10 cellular contexts compared by ENCODE assay signal in the genomic region with DNA sequence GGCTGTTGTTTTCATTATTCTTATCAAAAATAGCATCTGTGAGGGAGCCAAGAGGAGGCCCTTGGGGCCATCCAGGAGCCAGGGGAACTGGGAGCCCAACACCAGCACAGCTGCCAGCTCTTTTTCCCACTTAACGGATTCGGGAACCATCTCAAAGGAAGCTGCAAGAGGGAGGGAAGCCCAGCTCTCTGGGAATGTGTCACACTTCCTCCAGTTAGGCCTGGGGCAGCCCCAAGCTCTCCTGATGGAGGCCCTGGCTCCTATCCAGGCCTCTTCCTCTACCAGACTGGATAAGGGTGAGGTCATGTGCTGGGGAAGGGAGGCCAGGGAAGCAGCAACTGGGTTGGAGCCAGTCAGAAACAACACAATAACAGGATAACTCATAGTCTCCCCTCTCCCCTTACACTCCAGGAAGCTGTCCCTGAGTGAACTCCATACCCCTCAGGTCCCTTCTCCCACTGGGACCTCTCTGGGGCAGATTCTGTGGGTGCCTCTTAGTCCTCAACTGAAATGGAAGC. TPM values are rescaled to one million over a fixed set of nuclear protein-coding genes. Genes with fewer than 3 reads are reported as not detected.
DNase-seq lines count a peak whose midpoint lies in the region; ATAC-seq and TF ChIP-seq lines count a peak whose summit lies in the region.
"Had no signal": no experiment of that assay in that cellular context is flagged by ENCODE, and none has a peak within 500 bp of the region (broad histone marks: within the 10 kb centered on the region; RNA-seq: fewer than 3 reads in every experiment).

No MANE protein-coding gene starts in this region.

- H3K9me3 ChIP-seq in heart right ventricle (no peaks in the 10 kb centered on the region), upper lobe of right lung (no peaks in the 10 kb centered on the region)

- WGBS in heart right ventricle, 2 donors: 32 to 56% methylated on average over 2 of the region's 2 CpGs

- H3K4me1 Mint-ChIP-seq in activated naive CD8-positive, alpha-beta T cell treated with anti-CD3 and anti-CD28 coated beads, Interleukin-2, amount 50 U/mL, for 24 hours: peaks cover 79% of the 10 kb centered on the region
- peaks cover 50% of the 10 kb centered on the region for H3K4me1 Mint-ChIP-seq in activated naive CD8-positive, alpha-beta T cell treated with anti-CD3 and anti-CD28 coated beads for 36 hours
- peaks cover 82% of the 10 kb centered on the region for H3K4me1 Mint-ChIP-seq in activated T-helper 1 cell treated with anti-CD3 and anti-CD28 coated beads, Interleukin-12 subunit alpha, Interleukin-12 subunit beta, Interleukin-2, Interleukin-4 antibody, amounts not matched to agents 30 ng/mL and 10 ng/mL and 1 ng/mL, durations not matched to agents 14 hours and 24 hours and 36 hours (ENCODE audit: low read depth)

- no peak for DNase-seq in activated naive CD8-positive, alpha-beta T cell treated with anti-CD3 and anti-CD28 coated beads, Interleukin-2, amount 50 U/mL, for 24 hours
- DNase-seq in activated naive CD8-positive, alpha-beta T cell treated with anti-CD3 and anti-CD28 coated beads for 36 hours: no peak
- DNase-seq in activated T-helper 1 cell treated with anti-CD3 and anti-CD28 coated beads, Interleukin-12 subunit alpha, Interleukin-12 subunit beta, Interleukin-2, Interleukin-4 antibody, amounts not matched to agents 30 ng/mL and 10 ng/mL and 1 ng/mL, durations not matched to agents 14 hours and 24 hours and 36 hours (ENCODE audit: low spot score): no peak
- DNase-seq in heart right ventricle (peak; percentile 67 to 85), upper lobe of right lung (no peak), GM19238 (ENCODE audit: insufficient read length, low spot score) (no peak)
- DNase-seq: CD8-positive, alpha-beta T cell had no signal

- H3K36me3 Mint-ChIP-seq in activated naive CD8-positive, alpha-beta T cell treated with anti-CD3 and anti-CD28 coated beads, Interleukin-2, amount 50 U/mL, for 24 hours (ENCODE audit: low read depth): peaks cover 6% of the 10 kb centered on the region
- H3K36me3 Mint-ChIP-seq in activated naive CD8-positive, alpha-beta T cell treated with anti-CD3 and anti-CD28 coated beads for 36 hours: peaks cover 5% of the 10 kb centered on the region
- peaks cover 24% of the 10 kb centered on the region for H3K36me3 Mint-ChIP-seq in activated T-helper 1 cell treated with anti-CD3 and anti-CD28 coated beads, Interleukin-12 subunit alpha, Interleukin-12 subunit beta, Interleukin-2, Interleukin-4 antibody, amounts not matched to agents 30 ng/mL and 10 ng/mL and 1 ng/mL, durations not matched to agents 14 hours and 24 hours and 36 hours (ENCODE audit: low read depth)
- H3K36me3 Mint-ChIP-seq: CD8-positive, alpha-beta T cell had no signal

- TF ChIP-seq CTCF in heart right ventricle (IDR thresholded peaks at IDR 0.05) (no peak), upper lobe of right lung (IDR thresholded peaks at IDR 0.05) (no peak)

- H3K27me3 ChIP-seq in heart right ventricle: no peaks in the 10 kb centered on the region
- no peaks in the 10 kb centered on the region for H3K27me3 ChIP-seq in upper lobe of right lung

- H3K9me3 Mint-ChIP-seq in activated naive CD8-positive, alpha-beta T cell treated with anti-CD3 and anti-CD28 coated beads, Interleukin-2, amount 50 U/mL, for 24 hours: no peaks in the 10 kb centered on the region
- peaks cover 4% of the 10 kb centered on the region for H3K9me3 Mint-ChIP-seq in activated naive CD8-positive, alpha-beta T cell treated with anti-CD3 and anti-CD28 coated beads for 36 hours
- H3K9me3 Mint-ChIP-seq in activated T-helper 1 cell treated with anti-CD3 and anti-CD28 coated beads, Interleukin-12 subunit alpha, Interleukin-12 subunit beta, Interleukin-2, Interleukin-4 antibody, amounts not matched to agents 30 ng/mL and 10 ng/mL and 1 ng/mL, durations not matched to agents 14 hours and 24 hours and 36 hours: peaks cover 16% of the 10 kb centered on the region
- H3K9me3 Mint-ChIP-seq: CD8-positive, alpha-beta T cell had no signal

- ATAC-seq in activated naive CD8-positive, alpha-beta T cell treated with anti-CD3 and anti-CD28 coated beads, Interleukin-2, amount 50 U/mL, for 24 hours: no peak
- ATAC-seq in heart right ventricle: peak; percentile 90 to 97 (median 96)
- ATAC-seq in upper lobe of right lung: peak; percentile 70
- ATAC-seq in HG03108 (IDR thresholded peaks at IDR 0.05; ENCODE audit: unreplicated experiment): no peak
- ATAC-seq in HG03457 (IDR thresholded peaks at IDR 0.05; ENCODE audit: unreplicated experiment): no peak
- ATAC-seq: CD8-positive, alpha-beta T cell had no signal

- H3K4me3 ChIP-seq in heart right ventricle (no peak overlapping the region), upper lobe of right lung (no peak overlapping the region)

- intact Hi-C loops in activated T-helper 1 cell treated with anti-CD3 and anti-CD28 coated beads, Interleukin-12 subunit alpha, Interleukin-12 subunit beta, Interleukin-2, Interleukin-4 antibody, amounts not matched to agents 30 ng/mL and 10 ng/mL and 1 ng/mL, durations not matched to agents 14 hours and 24 hours and 36 hours (cut with micrococcal nuclease): no loop called here
- intact Hi-C loops in heart right ventricle (cut with DNase I) (no loop called here), upper lobe of right lung (cut with DNase I) (no loop called here)

- H3K36me3 ChIP-seq in heart right ventricle: no peaks in the 10 kb centered on the region
- no peaks in the 10 kb centered on the region for H3K36me3 ChIP-seq in upper lobe of right lung

- H3K27me3 Mint-ChIP-seq in activated naive CD8-positive, alpha-beta T cell treated with anti-CD3 and anti-CD28 coated beads, Interleukin-2, amount 50 U/mL, for 24 hours: no peaks in the 10 kb centered on the region
- no peaks in the 10 kb centered on the region for H3K27me3 Mint-ChIP-seq in activated naive CD8-positive, alpha-beta T cell treated with anti-CD3 and anti-CD28 coated beads for 36 hours
- H3K27me3 Mint-ChIP-seq in activated T-helper 1 cell treated with anti-CD3 and anti-CD28 coated beads, Interleukin-12 subunit alpha, Interleukin-12 subunit beta, Interleukin-2, Interleukin-4 antibody, amounts not matched to agents 30 ng/mL and 10 ng/mL and 1 ng/mL, durations not matched to agents 14 hours and 24 hours and 36 hours (ENCODE audit: insufficient read depth): no peaks in the 10 kb centered on the region

- H3K27ac Mint-ChIP-seq in activated naive CD8-positive, alpha-beta T cell treated with anti-CD3 and anti-CD28 coated beads, Interleukin-2, amount 50 U/mL, for 24 hours: peak overlapping the region; percentile 5
- no peak overlapping the region for H3K27ac Mint-ChIP-seq in activated naive CD8-positive, alpha-beta T cell treated with anti-CD3 and anti-CD28 coated beads for 36 hours
- peak overlapping the region; percentile 64 for H3K27ac Mint-ChIP-seq in activated T-helper 1 cell treated with anti-CD3 and anti-CD28 coated beads, Interleukin-12 subunit alpha, Interleukin-12 subunit beta, Interleukin-2, Interleukin-4 antibody, amounts not matched to agents 30 ng/mL and 10 ng/mL and 1 ng/mL, durations not matched to agents 14 hours and 24 hours and 36 hours
- H3K27ac Mint-ChIP-seq: CD8-positive, alpha-beta T cell had no signal

- no peak overlapping the region for H3K4me3 Mint-ChIP-seq in activated naive CD8-positive, alpha-beta T cell treated with anti-CD3 and anti-CD28 coated beads, Interleukin-2, amount 50 U/mL, for 24 hours
- no peak overlapping the region for H3K4me3 Mint-ChIP-seq in activated naive CD8-positive, alpha-beta T cell treated with anti-CD3 and anti-CD28 coated beads for 36 hours
- H3K4me3 Mint-ChIP-seq in activated T-helper 1 cell treated with anti-CD3 and anti-CD28 coated beads, Interleukin-12 subunit alpha, Interleukin-12 subunit beta, Interleukin-2, Interleukin-4 antibody, amounts not matched to agents 30 ng/mL and 10 ng/mL and 1 ng/mL, durations not matched to agents 14 hours and 24 hours and 36 hours: no peak overlapping the region
- H3K4me3 Mint-ChIP-seq: CD8-positive, alpha-beta T cell had no signal

- H3K27ac ChIP-seq in heart right ventricle: peak overlapping the region in 8 of 10 donors; percentile 2 to 74 (median 58)
- H3K27ac ChIP-seq in upper lobe of right lung: no peak overlapping the region

- H3K4me1 ChIP-seq in heart right ventricle (peaks cover 0 to 35% (median 22%) of the 10 kb centered on the region in 9 donors), upper lobe of right lung (peaks cover 7% of the 10 kb centered on the region)

RNA-seq across cellular contexts. Expression of gene CSF2, which starts 12.7 kb away (rescaled TPM):
- total RNA-seq in activated naive CD8-positive, alpha-beta T cell treated with anti-CD3 and anti-CD28 coated beads for 36 hours: 100 to 1,000 TPM; 103 to 107 TPM
- total RNA-seq in activated T-helper 1 cell treated with anti-CD3 and anti-CD28 coated beads, Interleukin-12 subunit alpha, Interleukin-12 subunit beta, Interleukin-2, Interleukin-4 antibody, amounts not matched to agents 30 ng/mL and 10 ng/mL and 1 ng/mL, durations not matched to agents 14 hours and 24 hours and 36 hours: 1,648 and 1,678 TPM in 2 replicates
- total RNA-seq in heart right ventricle: not detected
- polyA plus RNA-seq in heart right ventricle: not detected
- 7.1 TPM for total RNA-seq in upper lobe of right lung
- total RNA-seq: NCI-H460 had no signal

RNA-seq across cellular contexts. Expression of gene IL3, which starts 25.9 kb away (rescaled TPM):
- under 1 TPM; 0.20 to 0.49 TPM for total RNA-seq in activated naive CD8-positive, alpha-beta T cell treated with anti-CD3 and anti-CD28 coated beads for 36 hours
- 94.6 and 98.5 TPM in 2 replicates for total RNA-seq in activated T-helper 1 cell treated with anti-CD3 and anti-CD28 coated beads, Interleukin-12 subunit alpha, Interleukin-12 subunit beta, Interleukin-2, Interleukin-4 antibody, amounts not matched to agents 30 ng/mL and 10 ng/mL and 1 ng/mL, durations not matched to agents 14 hours and 24 hours and 36 hours
- total RNA-seq in heart right ventricle: not detected
- not detected for polyA plus RNA-seq in heart right ventricle
- not detected for total RNA-seq in upper lobe of right lung
- total RNA-seq: CD8-positive, alpha-beta T cell; NCI-H460 had no signal

Comparison
In these comparisons a context has a peak if more than half of its experiments do, and no peak if none do; other contexts are left out.
1. ATAC-seq: peak in heart right ventricle (8 of 8) and upper lobe of right lung (single experiment); none in activated naive CD8-positive, alpha-beta T cell treated with anti-CD3 and anti-CD28 coated beads, Interleukin-2, amount 50 U/mL, for 24 hours (single experiment), HG03108 (single experiment) and HG03457 (single experiment).
2. DNase-seq: peak in heart right ventricle (2 of 2); none in activated naive CD8-positive, alpha-beta T cell treated with anti-CD3 and anti-CD28 coated beads, Interleukin-2, amount 50 U/mL, for 24 hours (single experiment), activated naive CD8-positive, alpha-beta T cell treated with anti-CD3 and anti-CD28 coated beads for 36 hours (single experiment), activated T-helper 1 cell treated with anti-CD3 and anti-CD28 coated beads, Interleukin-12 subunit alpha, Interleukin-12 subunit beta, Interleukin-2, Interleukin-4 antibody, amounts not matched to agents 30 ng/mL and 10 ng/mL and 1 ng/mL, durations not matched to agents 14 hours and 24 hours and 36 hours (single experiment), upper lobe of right lung (single experiment) and GM19238 (single experiment).
3. RNA of gene CSF2, which starts 12.7 kb away (total RNA-seq): 1,648 to 1,678 TPM in activated T-helper 1 cell treated with anti-CD3 and anti-CD28 coated beads, Interleukin-12 subunit alpha, Interleukin-12 subunit beta, Interleukin-2, Interleukin-4 antibody, amounts not matched to agents 30 ng/mL and 10 ng/mL and 1 ng/mL, durations not matched to agents 14 hours and 24 hours and 36 hours; 103 to 107 TPM in activated naive CD8-positive, alpha-beta T cell treated with anti-CD3 and anti-CD28 coated beads for 36 hours, 7.1 TPM in upper lobe of right lung (single experiment) and not detected in heart right ventricle; every median in the first group is over 10 times any median in the second.
4. RNA of gene IL3, which starts 25.9 kb away (total RNA-seq): 94.6 to 98.5 TPM in activated T-helper 1 cell treated with anti-CD3 and anti-CD28 coated beads, Interleukin-12 subunit alpha, Interleukin-12 subunit beta, Interleukin-2, Interleukin-4 antibody, amounts not matched to agents 30 ng/mL and 10 ng/mL and 1 ng/mL, durations not matched to agents 14 hours and 24 hours and 36 hours; 0.20 to 0.49 TPM in activated naive CD8-positive, alpha-beta T cell treated with anti-CD3 and anti-CD28 coated beads for 36 hours, not detected in heart right ventricle and not detected in upper lobe of right lung (single experiment); every median in the first group is over 10 times any median in the second.